15 cellular contexts compared by ENCODE assay signal in genomic region chr9:87039809-87040392, GRCh38.
DNase-seq lines count a peak whose midpoint lies in the region; ATAC-seq, FAIRE-seq and TF ChIP-seq lines count a peak whose summit lies in the region.
"Had no signal": no experiment of that assay in that cellular context is flagged by ENCODE, and none has a peak within 500 bp of the region (broad histone marks: within the 10 kb centered on the region; RNA-seq: fewer than 3 reads in every experiment).

No MANE protein-coding gene starts in this region.

- H3K4me1 Mint-ChIP-seq in activated naive CD8-positive, alpha-beta T cell (ENCODE audit: low read depth), result no peaks in the 10 kb centered on the region
- H3K4me1 Mint-ChIP-seq in activated naive CD8-positive, alpha-beta T cell treated with anti-CD3 and anti-CD28 coated beads for 36 hours, result no peaks in the 10 kb centered on the region
- H3K4me1 Mint-ChIP-seq in astrocyte (ENCODE audit: low read depth, unreplicated experiment), result peaks cover 7% of the 10 kb centered on the region
- H3K4me1 Mint-ChIP-seq in type B pancreatic cell (ENCODE audit: unreplicated experiment), result peaks cover 20% of the 10 kb centered on the region

- no peak for DNase-seq in activated naive CD8-positive, alpha-beta T cell treated with anti-CD3 and anti-CD28 coated beads for 36 hours
- DNase-seq in astrocyte (ENCODE audit: low read depth) (peak; percentile 0), glomerular visceral epithelial cell (ENCODE audit: extremely low spot score) (peak; percentile 16), type B pancreatic cell (ENCODE audit: extremely low spot score, unreplicated experiment) (no peak), lower leg skin (ENCODE audit: low spot score in 2 of 2) (no peak)
- DNase-seq in activated effector memory CD4-positive, alpha-beta T cell treated with Interleukin-2 at 50 U/mL for 16 hours, result no peak
- DNase-seq: spleen, tibial artery had no signal

- H3K4me3 Mint-ChIP-seq in activated naive CD8-positive, alpha-beta T cell, result no peak overlapping the region
- no peak overlapping the region for H3K4me3 Mint-ChIP-seq in activated naive CD8-positive, alpha-beta T cell treated with anti-CD3 and anti-CD28 coated beads for 36 hours
- H3K4me3 Mint-ChIP-seq in astrocyte (ENCODE audit: unreplicated experiment) (no peak overlapping the region), type B pancreatic cell (peak overlapping the region; percentile 18)

- no peak overlapping the region for H3K27ac ChIP-seq in astrocyte (ENCODE audit: low read depth, low read length)
- H3K27ac ChIP-seq: cardiac muscle cell, neutrophil, spleen, tibial artery had no signal

- H3K4me2 ChIP-seq in astrocyte (ENCODE audit: low read length), result no peak overlapping the region

- H3K4me3 ChIP-seq in astrocyte (ENCODE audit: insufficient read depth, low read depth, low read length), result no peak overlapping the region
- H3K4me3 ChIP-seq in lower leg skin (ENCODE audit: low read depth, poor library complexity, severe bottlenecking), result no peak overlapping the region
- H3K4me3 ChIP-seq: cardiac muscle cell, lung, spleen, tibial artery had no signal

- H3K9ac ChIP-seq in astrocyte (ENCODE audit: low read length), result no peak overlapping the region

- H3K27me3 Mint-ChIP-seq in activated naive CD8-positive, alpha-beta T cell, result peaks cover 6% of the 10 kb centered on the region
- H3K27me3 Mint-ChIP-seq in activated naive CD8-positive, alpha-beta T cell treated with anti-CD3 and anti-CD28 coated beads for 36 hours, result peaks cover 11% of the 10 kb centered on the region
- no peaks in the 10 kb centered on the region for H3K27me3 Mint-ChIP-seq in astrocyte (ENCODE audit: low read depth, unreplicated experiment)
- no peaks in the 10 kb centered on the region for H3K27me3 Mint-ChIP-seq in type B pancreatic cell

- H3K36me3 Mint-ChIP-seq in activated naive CD8-positive, alpha-beta T cell, result no peaks in the 10 kb centered on the region
- H3K36me3 Mint-ChIP-seq in activated naive CD8-positive, alpha-beta T cell treated with anti-CD3 and anti-CD28 coated beads for 36 hours, result no peaks in the 10 kb centered on the region
- H3K36me3 Mint-ChIP-seq in astrocyte (ENCODE audit: low read depth, unreplicated experiment) (peaks cover 4% of the 10 kb centered on the region), type B pancreatic cell (peaks cover 13% of the 10 kb centered on the region)

- FAIRE-seq in astrocyte (lab: Jason Lieb, UNC), result no peak
- FAIRE-seq: HTR-8/SVneo had no signal

- H2AFZ ChIP-seq in astrocyte (ENCODE audit: low read depth, low read length), result no peak overlapping the region

- no peaks in the 10 kb centered on the region for H3K36me3 ChIP-seq in astrocyte (ENCODE audit: insufficient read depth, low read length)
- H3K36me3 ChIP-seq: cardiac muscle cell, neutrophil, spleen, tibial artery had no signal

- H4K20me1 ChIP-seq in astrocyte (ENCODE audit: insufficient read depth, low read length), result no peaks in the 10 kb centered on the region

- no peak for TF ChIP-seq POLR2A in lower leg skin (IDR thresholded peaks at IDR 0.05)

- intact Hi-C loops in lower leg skin (cut with DNase I; ENCODE audit: low total_unique reads), result no loop called here

- H3K4me1 ChIP-seq in astrocyte (ENCODE audit: insufficient read depth, low read length), result no peaks in the 10 kb centered on the region
- H3K4me1 ChIP-seq: spleen had no signal

- no peak for ATAC-seq in GM19328 (IDR thresholded peaks at IDR 0.05; ENCODE audit: unreplicated experiment)

- TF ChIP-seq CTCF in astrocyte (IDR thresholded peaks at IDR 0.05; ENCODE audit: insufficient read depth, low read depth, low read length), result no peak
- no peak for TF ChIP-seq CTCF in type B pancreatic cell (conservative IDR thresholded peaks at IDR 0.05)
- TF ChIP-seq CTCF in lower leg skin (IDR thresholded peaks at IDR 0.05), result no peak

- H3K79me2 ChIP-seq in astrocyte (ENCODE audit: insufficient read depth, low read length), result no peaks in the 10 kb centered on the region

- H3K9me3 ChIP-seq in astrocyte (ENCODE audit: insufficient read depth, low read depth, low read length), result no peaks in the 10 kb centered on the region
- H3K9me3 ChIP-seq: neutrophil, spleen, tibial artery had no signal

- 95 to 98% methylated on average over 1 of the region's 1 CpG for WGBS in lower leg skin, 2 donors

- no peaks in the 10 kb centered on the region for H3K9me3 Mint-ChIP-seq in activated naive CD8-positive, alpha-beta T cell (ENCODE audit: low read depth)
- H3K9me3 Mint-ChIP-seq in activated naive CD8-positive, alpha-beta T cell treated with anti-CD3 and anti-CD28 coated beads for 36 hours, result peaks cover 1% of the 10 kb centered on the region
- H3K9me3 Mint-ChIP-seq in astrocyte (ENCODE audit: unreplicated experiment) (peaks cover 5% of the 10 kb centered on the region), type B pancreatic cell (peaks cover 3% of the 10 kb centered on the region)
- H3K9me3 Mint-ChIP-seq: WTC11 had no signal

- no peaks in the 10 kb centered on the region for H3K27me3 ChIP-seq in astrocyte (ENCODE audit: insufficient read depth, low read length)
- H3K27me3 ChIP-seq: cardiac muscle cell, neutrophil, spleen, tibial artery had no signal

- peak overlapping the region; percentile 64 for H3K27ac Mint-ChIP-seq in activated naive CD8-positive, alpha-beta T cell
- no peak overlapping the region for H3K27ac Mint-ChIP-seq in activated naive CD8-positive, alpha-beta T cell treated with anti-CD3 and anti-CD28 coated beads for 36 hours
- peak overlapping the region; percentile 79 for H3K27ac Mint-ChIP-seq in astrocyte (ENCODE audit: unreplicated experiment)
- H3K27ac Mint-ChIP-seq in type B pancreatic cell, result peak overlapping the region; percentile 33
- H3K27ac Mint-ChIP-seq: WTC11 had no signal

Comparison
In these comparisons a context has a peak if more than half of its experiments do, and no peak if none do; other contexts are left out.
1. DNase-seq: peak in astrocyte (single experiment) and glomerular visceral epithelial cell (single experiment); none in activated naive CD8-positive, alpha-beta T cell treated with anti-CD3 and anti-CD28 coated beads for 36 hours (single experiment), type B pancreatic cell (single experiment), lower leg skin (0 of 2) and activated effector memory CD4-positive, alpha-beta T cell treated with Interleukin-2 at 50 U/mL for 16 hours (single experiment).